In genomic region chr5:116038817-116039216, GRCh38 we compare ENCODE assay signal across 9 cellular contexts. TPM values are rescaled to one million over a fixed set of nuclear protein-coding genes. Genes with fewer than 3 reads are reported as not detected.
DNase-seq lines count a peak whose midpoint lies in the region; ATAC-seq, FAIRE-seq and TF ChIP-seq lines count a peak whose summit lies in the region.
"Had no signal": no experiment of that assay in that cellular context is flagged by ENCODE, and none has a peak within 500 bp of the region (broad histone marks: within the 10 kb centered on the region; RNA-seq: fewer than 3 reads in every experiment).

No MANE protein-coding gene starts in this region.

- no peaks in the 10 kb centered on the region for H3K9me2 ChIP-seq in hepatocyte (replicated peaks; ENCODE audit: insufficient read depth)

- H3K36me3 Mint-ChIP-seq in activated CD8-positive, alpha-beta T cell treated with anti-CD3 and anti-CD28 coated beads, Interleukin-2, amount 10 ng/mL, durations not matched to agents 7 days and 5 days (ENCODE audit: low read depth): no peaks in the 10 kb centered on the region
- H3K36me3 Mint-ChIP-seq in endodermal cell (ENCODE audit: low read depth): no peaks in the 10 kb centered on the region
- no peaks in the 10 kb centered on the region for H3K36me3 Mint-ChIP-seq in activated T-helper 2 cell treated with anti-CD3 and anti-CD28 coated beads, Interferon-gamma antibody, Interleukin-2, Interleukin-4, amounts not matched to agents 10 μg/mL and 5 μg/mL and 100 μg/mL, durations not matched to agents 14 hours and 24 hours and 36 hours (ENCODE audit: low read depth)

- FAIRE-seq in RCC 7860 (lab: Jason Lieb, UNC): no peak

- no peak overlapping the region for H3K4me3 ChIP-seq in GM12864 (ENCODE audit: low read depth, low read length)
- H3K4me3 ChIP-seq in endodermal cell (ENCODE audit: low read length): no peak overlapping the region
- no peak overlapping the region for H3K4me3 ChIP-seq in hepatocyte

- CTCF ChIA-PET in activated CD8-positive, alpha-beta T cell treated with anti-CD3 and anti-CD28 coated beads, Interleukin-2, amount 10 ng/mL, durations not matched to agents 7 days and 5 days (lab: Charles Lee): interaction anchor here (0.6 to 1.2 kb wide), 2 partner anchors 30 to 415 kb away, joined by 3 to 4 read pairs; no protein-coding TSS in a partner anchor

- H3K27ac ChIP-seq in endodermal cell (ENCODE audit: low read depth, low read length) (no peak overlapping the region), hepatocyte (no peak overlapping the region)

- POLR2A ChIA-PET in activated CD8-positive, alpha-beta T cell treated with anti-CD3 and anti-CD28 coated beads, Interleukin-2, amount 10 ng/mL, durations not matched to agents 7 days and 5 days (lab: Charles Lee): no interaction called here

- H3K4me2 ChIP-seq in hepatocyte: no peak overlapping the region

- H3K79me2 ChIP-seq in hepatocyte: no peaks in the 10 kb centered on the region

- peak overlapping the region; percentile 48 for H3K27ac Mint-ChIP-seq in activated CD8-positive, alpha-beta T cell treated with anti-CD3 and anti-CD28 coated beads, Interleukin-2, amount 10 ng/mL, durations not matched to agents 7 days and 5 days
- no peak overlapping the region for H3K27ac Mint-ChIP-seq in endodermal cell
- H3K27ac Mint-ChIP-seq in activated T-helper 2 cell treated with anti-CD3 and anti-CD28 coated beads, Interferon-gamma antibody, Interleukin-2, Interleukin-4, amounts not matched to agents 10 μg/mL and 5 μg/mL and 100 μg/mL, durations not matched to agents 14 hours and 24 hours and 36 hours: no peak overlapping the region

- peaks cover 22% of the 10 kb centered on the region for H3K4me1 Mint-ChIP-seq in activated CD8-positive, alpha-beta T cell treated with anti-CD3 and anti-CD28 coated beads, Interleukin-2, amount 10 ng/mL, durations not matched to agents 7 days and 5 days (ENCODE audit: low read depth)
- H3K4me1 Mint-ChIP-seq in endodermal cell: peaks cover 8% of the 10 kb centered on the region
- no peaks in the 10 kb centered on the region for H3K4me1 Mint-ChIP-seq in activated T-helper 2 cell treated with anti-CD3 and anti-CD28 coated beads, Interferon-gamma antibody, Interleukin-2, Interleukin-4, amounts not matched to agents 10 μg/mL and 5 μg/mL and 100 μg/mL, durations not matched to agents 14 hours and 24 hours and 36 hours (ENCODE audit: low read depth)

- H4K20me1 ChIP-seq in hepatocyte (ENCODE audit: insufficient read depth, poor library complexity, severe bottlenecking): no peaks in the 10 kb centered on the region

- intact Hi-C loops in activated T-helper 2 cell treated with anti-CD3 and anti-CD28 coated beads, Interferon-gamma antibody, Interleukin-2, Interleukin-4, amounts not matched to agents 10 μg/mL and 5 μg/mL and 100 μg/mL, durations not matched to agents 14 hours and 24 hours and 36 hours (cut with micrococcal nuclease): no loop called here

- no peak overlapping the region for H2AFZ ChIP-seq in hepatocyte

- DNase-seq in GM12864 (ENCODE audit: low read depth) (peak; percentile 34), endodermal cell (no peak), RCC 7860 (ENCODE audit: low spot score) (no peak), hepatocyte (ENCODE audit: low spot score) (no peak)
- DNase-seq in activated CD8-positive, alpha-beta T cell treated with anti-CD3 and anti-CD28 coated beads, Interleukin-2, amount 10 ng/mL, durations not matched to agents 7 days and 5 days: peak; percentile 32
- no peak for DNase-seq in activated T-helper 2 cell treated with anti-CD3 and anti-CD28 coated beads, Interferon-gamma antibody, Interleukin-2, Interleukin-4, amounts not matched to agents 10 μg/mL and 5 μg/mL and 100 μg/mL, durations not matched to agents 14 hours and 24 hours and 36 hours (ENCODE audit: low spot score)
- DNase-seq: NCI-H1694 treated with DMSO at 0.1 percent for 48 hours had no signal

- peaks cover 10% of the 10 kb centered on the region for H3K27me3 Mint-ChIP-seq in activated CD8-positive, alpha-beta T cell treated with anti-CD3 and anti-CD28 coated beads, Interleukin-2, amount 10 ng/mL, durations not matched to agents 7 days and 5 days (ENCODE audit: low read depth)
- no peaks in the 10 kb centered on the region for H3K27me3 Mint-ChIP-seq in endodermal cell (ENCODE audit: insufficient read depth)
- peaks cover 30% of the 10 kb centered on the region for H3K27me3 Mint-ChIP-seq in activated T-helper 2 cell treated with anti-CD3 and anti-CD28 coated beads, Interferon-gamma antibody, Interleukin-2, Interleukin-4, amounts not matched to agents 10 μg/mL and 5 μg/mL and 100 μg/mL, durations not matched to agents 14 hours and 24 hours and 36 hours (ENCODE audit: low read depth)

- peak; percentile 88 for ATAC-seq in GM19467 (IDR thresholded peaks at IDR 0.05; ENCODE audit: unreplicated experiment)
- peak; percentile 89 for ATAC-seq in HG03175 (IDR thresholded peaks at IDR 0.05; ENCODE audit: unreplicated experiment)
- no peak for ATAC-seq in activated CD8-positive, alpha-beta T cell treated with anti-CD3 and anti-CD28 coated beads, Interleukin-2, amount 10 ng/mL, durations not matched to agents 7 days and 5 days

- no peaks in the 10 kb centered on the region for H3K9me3 ChIP-seq in endodermal cell (ENCODE audit: control insufficient read depth, low read length)
- H3K9me3 ChIP-seq in hepatocyte (ENCODE audit: low read depth): no peaks in the 10 kb centered on the region

- no peaks in the 10 kb centered on the region for H3K9me3 Mint-ChIP-seq in activated CD8-positive, alpha-beta T cell treated with anti-CD3 and anti-CD28 coated beads, Interleukin-2, amount 10 ng/mL, durations not matched to agents 7 days and 5 days (ENCODE audit: insufficient read depth)
- H3K9me3 Mint-ChIP-seq in endodermal cell: no peaks in the 10 kb centered on the region
- H3K9me3 Mint-ChIP-seq in activated T-helper 2 cell treated with anti-CD3 and anti-CD28 coated beads, Interferon-gamma antibody, Interleukin-2, Interleukin-4, amounts not matched to agents 10 μg/mL and 5 μg/mL and 100 μg/mL, durations not matched to agents 14 hours and 24 hours and 36 hours: no peaks in the 10 kb centered on the region

- H3K27me3 ChIP-seq in endodermal cell (ENCODE audit: control insufficient read depth, insufficient read depth, low read length, poor library complexity, severe bottlenecking) (no peaks in the 10 kb centered on the region), hepatocyte (no peaks in the 10 kb centered on the region)

- 89% methylated on average over 3 of the region's 3 CpGs; no CpG with 5 or more reads in 1 of the 2 experiments for WGBS in endodermal cell (ENCODE audit: insufficient coverage in 1 of 2, insufficient read length in 1 of 2), 2 experiments
- 91% methylated on average over 3 of the region's 3 CpGs for WGBS in hepatocyte (ENCODE audit: low lambda C conversion rate, missing lambda C conversion rate)

- H3K36me3 ChIP-seq in endodermal cell (ENCODE audit: control insufficient read depth, insufficient read depth, low read length): no peaks in the 10 kb centered on the region
- H3K36me3 ChIP-seq in hepatocyte (replicated peaks; ENCODE audit: insufficient read depth, low read depth): no peaks in the 10 kb centered on the region

- no peak overlapping the region for H3K4me3 Mint-ChIP-seq in activated CD8-positive, alpha-beta T cell treated with anti-CD3 and anti-CD28 coated beads, Interleukin-2, amount 10 ng/mL, durations not matched to agents 7 days and 5 days
- no peak overlapping the region for H3K4me3 Mint-ChIP-seq in endodermal cell
- H3K4me3 Mint-ChIP-seq in activated T-helper 2 cell treated with anti-CD3 and anti-CD28 coated beads, Interferon-gamma antibody, Interleukin-2, Interleukin-4, amounts not matched to agents 10 μg/mL and 5 μg/mL and 100 μg/mL, durations not matched to agents 14 hours and 24 hours and 36 hours (ENCODE audit: low read depth): no peak overlapping the region

- H3K9ac ChIP-seq in endodermal cell (ENCODE audit: extremely low read depth, low read length, poor library complexity, severe bottlenecking): no peak overlapping the region

- H3K4me1 ChIP-seq in endodermal cell (ENCODE audit: control insufficient read depth, insufficient read depth, low read length) (no peaks in the 10 kb centered on the region), hepatocyte (ENCODE audit: insufficient read depth) (peaks cover 5% of the 10 kb centered on the region)

- no peak for TF ChIP-seq CTCF in GM12864 (IDR thresholded peaks at IDR 0.05; ENCODE audit: low read depth, low read length, missing control alignments)
- no peak for TF ChIP-seq CTCF in endodermal cell (conservative IDR thresholded peaks at IDR 0.05)
- no peak for TF ChIP-seq CTCF in hepatocyte (IDR thresholded peaks at IDR 0.05; ENCODE audit: poor library complexity)

RNA-seq across cellular contexts. Expression of gene ARL14EPL, which starts 6.5 kb away (rescaled TPM):
- total RNA-seq in activated CD8-positive, alpha-beta T cell treated with anti-CD3 and anti-CD28 coated beads, Interleukin-2, amount 10 ng/mL, durations not matched to agents 7 days and 5 days: not detected
- total RNA-seq in endodermal cell: not detected
- not detected for polyA plus RNA-seq in endodermal cell (2013, experiment 1 of 2)
- polyA plus RNA-seq in endodermal cell (2013, experiment 2 of 2): not detected
- total RNA-seq in activated T-helper 2 cell treated with anti-CD3 and anti-CD28 coated beads, Interferon-gamma antibody, Interleukin-2, Interleukin-4, amounts not matched to agents 10 μg/mL and 5 μg/mL and 100 μg/mL, durations not matched to agents 14 hours and 24 hours and 36 hours: not detected in 2 replicates
- 0.07 TPM in 1 of 2 replicates, not detected in the other for total RNA-seq in hepatocyte
- polyA plus RNA-seq in hepatocyte: not detected in 2 replicates

RNA-seq across cellular contexts. Expression of gene COMMD10, which starts 46.0 kb away (rescaled TPM):
- 10 to 100 TPM; 21.7 to 24.4 TPM for total RNA-seq in activated CD8-positive, alpha-beta T cell treated with anti-CD3 and anti-CD28 coated beads, Interleukin-2, amount 10 ng/mL, durations not matched to agents 7 days and 5 days
- total RNA-seq in endodermal cell (10 to 100 TPM; 25.3 to 29.8 TPM), hepatocyte (52.2 and 62.6 TPM in 2 replicates)
- polyA plus RNA-seq in endodermal cell (2013, experiment 1 of 2): 45.7 TPM
- polyA plus RNA-seq in endodermal cell (2013, experiment 2 of 2): 42.1 TPM
- 23.6 and 26.1 TPM in 2 replicates for total RNA-seq in activated T-helper 2 cell treated with anti-CD3 and anti-CD28 coated beads, Interferon-gamma antibody, Interleukin-2, Interleukin-4, amounts not matched to agents 10 μg/mL and 5 μg/mL and 100 μg/mL, durations not matched to agents 14 hours and 24 hours and 36 hours
- 37.6 and 37.7 TPM in 2 replicates for polyA plus RNA-seq in hepatocyte

Comparison
In these comparisons a context has a peak if more than half of its experiments do, and no peak if none do; other contexts are left out.
1. DNase-seq: peak in GM12864 (single experiment) and activated CD8-positive, alpha-beta T cell treated with anti-CD3 and anti-CD28 coated beads, Interleukin-2, amount 10 ng/mL, durations not matched to agents 7 days and 5 days (single experiment); none in endodermal cell (single experiment), RCC 7860 (single experiment), activated T-helper 2 cell treated with anti-CD3 and anti-CD28 coated beads, Interferon-gamma antibody, Interleukin-2, Interleukin-4, amounts not matched to agents 10 μg/mL and 5 μg/mL and 100 μg/mL, durations not matched to agents 14 hours and 24 hours and 36 hours (single experiment) and hepatocyte (single experiment).